Comparison of ENCODE assay signal across 16 cellular contexts in genomic region chr7:36906448-36906847, GRCh38.
"Had no signal": no experiment of that assay in that cellular context is flagged by ENCODE, and none has a peak within 500 bp of the region (broad histone marks: within the 10 kb centered on the region; RNA-seq: fewer than 3 reads in every experiment).

No MANE protein-coding gene starts in this region.

- ATAC-seq: activated CD8-positive, alpha-beta T cell treated with anti-CD3 and anti-CD28 coated beads, Interleukin-2, amount 10 ng/mL, durations not matched to agents 7 days and 5 days had no signal

- FAIRE-seq: colon had no signal

- DNase-seq: activated B cell treated with CpG ODN at 0.5 μM for 24 hours; activated CD4-positive, alpha-beta T cell treated with anti-CD3 and anti-CD28 coated beads for 48 hours; activated CD8-positive, alpha-beta memory T cell treated with anti-CD3 and anti-CD28 coated beads, Interleukin-2, amount 50 U/mL, for 4 hours; activated CD8-positive, alpha-beta T cell treated with anti-CD3 and anti-CD28 coated beads, Interleukin-2, amount 10 ng/mL, durations not matched to agents 7 days and 5 days; activated gamma-delta T cell treated with Interleukin-2 at 50 U/mL for 16 hours; activated T-cell treated with anti-CD3 and anti-CD28 coated beads, Interleukin-2, amount 50 U/mL, for 48 hours; amniotic stem cell; caudate nucleus; foreskin fibroblast; glutamatergic neuron; naive B cell; posterior cingulate gyrus; retina; stimulated activated naive CD4-positive, alpha-beta T cell; substantia nigra had no signal
